8 cellular contexts compared by ENCODE assay signal in genomic region chr3:121834734-121835709, GRCh38. TPM values are rescaled to one million over a fixed set of nuclear protein-coding genes. Genes with fewer than 3 reads are reported as not detected.
DNase-seq lines count a peak whose midpoint lies in the region; ATAC-seq and TF ChIP-seq lines count a peak whose summit lies in the region.

Gene EAF2 (plus strand): TSS chr3:121835209. CDS start chr3:121835286, 77 bp downstream.
Gene IQCB1 (minus strand): TSS chr3:121835060. CDS start chr3:121828960, 6,100 bp downstream.

- DNase-seq in ELR (ENCODE audit: low read depth) (peak; percentile 97), H7 (peak; percentile 97), M059J (ENCODE audit: low read depth) (peak; percentile 95), SHP77 (lab: John Stamatoyannopoulos, UW) (peak; percentile 87 to 92), fibroblast of the conjunctiva (ENCODE audit: low read depth) (peak; percentile 91), nephron progenitor cell (peak; percentile 94)
- peak; percentile 95 for DNase-seq in activated effector memory CD4-positive, alpha-beta T cell treated with Interleukin-2 at 50 U/mL for 16 hours
- peak; percentile 96 to 98 for DNase-seq in stimulated activated naive CD8-positive, alpha-beta T cell treated with anti-CD3 and anti-CD28 coated beads, Interleukin-15, amount 100 ng/mL, for 72 hours

- peaks cover 23% of the 10 kb centered on the region for H3K36me3 Mint-ChIP-seq in nephron progenitor cell (ENCODE audit: low read depth)

- peaks cover 35% of the 10 kb centered on the region for H3K4me1 Mint-ChIP-seq in nephron progenitor cell
- H3K4me1 Mint-ChIP-seq in stimulated activated naive CD8-positive, alpha-beta T cell treated with anti-CD3 and anti-CD28 coated beads, Interleukin-15, amount 100 ng/mL, for 72 hours, result peaks cover 53% of the 10 kb centered on the region

- peaks cover 3% of the 10 kb centered on the region for H3K9me3 Mint-ChIP-seq in nephron progenitor cell
- no peaks in the 10 kb centered on the region for H3K9me3 Mint-ChIP-seq in stimulated activated naive CD8-positive, alpha-beta T cell treated with anti-CD3 and anti-CD28 coated beads, Interleukin-15, amount 100 ng/mL, for 72 hours

- H3K4me3 ChIP-seq in H7 (ENCODE audit: insufficient read depth, low read depth, low read length), result peak within 1 kb of the TSS; percentile 71

- peaks cover 35% of the 10 kb centered on the region for H3K27me3 Mint-ChIP-seq in nephron progenitor cell (ENCODE audit: low read depth, poor library complexity)
- H3K27me3 Mint-ChIP-seq in stimulated activated naive CD8-positive, alpha-beta T cell treated with anti-CD3 and anti-CD28 coated beads, Interleukin-15, amount 100 ng/mL, for 72 hours, result no peaks in the 10 kb centered on the region

- no peaks in the 10 kb centered on the region; the same call in 1 of the 2 replicates for H3K36me3 ChIP-seq in H7 (replicated peaks; ENCODE audit: control insufficient read depth, insufficient read depth, low read length)

- peak within 1 kb of the TSS; percentile 95 for H3K4me3 Mint-ChIP-seq in nephron progenitor cell
- peak within 1 kb of the TSS; percentile 87 to 91 for H3K4me3 Mint-ChIP-seq in stimulated activated naive CD8-positive, alpha-beta T cell treated with anti-CD3 and anti-CD28 coated beads, Interleukin-15, amount 100 ng/mL, for 72 hours

- no peak for TF ChIP-seq CTCF in nephron progenitor cell (IDR thresholded peaks at IDR 0.05)

- peak within 1 kb of the TSS; percentile 72 for H3K27ac Mint-ChIP-seq in nephron progenitor cell
- peak within 1 kb of the TSS; percentile 98 to 99 for H3K27ac Mint-ChIP-seq in stimulated activated naive CD8-positive, alpha-beta T cell treated with anti-CD3 and anti-CD28 coated beads, Interleukin-15, amount 100 ng/mL, for 72 hours

- ATAC-seq in stimulated activated naive CD8-positive, alpha-beta T cell treated with anti-CD3 and anti-CD28 coated beads, Interleukin-15, amount 100 ng/mL, for 72 hours, result peak; percentile 98

- peaks cover 4% of the 10 kb centered on the region for H3K27me3 ChIP-seq in H7 (ENCODE audit: control insufficient read depth, insufficient read depth, low read length)

RNA-seq across cellular contexts. Expression of gene EAF2, which starts in this region (rescaled TPM):
- total RNA-seq in H7 (2014; rRNA removed; shearing (Covaris generic)), result 3.9 and 5.5 TPM in 2 replicates
- total RNA-seq in M059J (2014; rRNA removed; shearing (Covaris generic)), result 8.3 and 9.3 TPM in 2 replicates

RNA-seq across cellular contexts. Expression of gene IQCB1, which starts in this region (rescaled TPM):
- total RNA-seq in H7 (2014; rRNA removed; shearing (Covaris generic)), result 26.4 and 44.6 TPM in 2 replicates
- total RNA-seq in M059J (2014; rRNA removed; shearing (Covaris generic)), result 25.0 and 28.5 TPM in 2 replicates

Comparison
In these comparisons a context has a peak if more than half of its experiments do, and no peak if none do; other contexts are left out.
1. Peak in every context shown above with its lines: DNase-seq, ATAC-seq and H3K4me3 ChIP-seq.